ENCODE assay signal across 1 cellular context in the genomic region with DNA sequence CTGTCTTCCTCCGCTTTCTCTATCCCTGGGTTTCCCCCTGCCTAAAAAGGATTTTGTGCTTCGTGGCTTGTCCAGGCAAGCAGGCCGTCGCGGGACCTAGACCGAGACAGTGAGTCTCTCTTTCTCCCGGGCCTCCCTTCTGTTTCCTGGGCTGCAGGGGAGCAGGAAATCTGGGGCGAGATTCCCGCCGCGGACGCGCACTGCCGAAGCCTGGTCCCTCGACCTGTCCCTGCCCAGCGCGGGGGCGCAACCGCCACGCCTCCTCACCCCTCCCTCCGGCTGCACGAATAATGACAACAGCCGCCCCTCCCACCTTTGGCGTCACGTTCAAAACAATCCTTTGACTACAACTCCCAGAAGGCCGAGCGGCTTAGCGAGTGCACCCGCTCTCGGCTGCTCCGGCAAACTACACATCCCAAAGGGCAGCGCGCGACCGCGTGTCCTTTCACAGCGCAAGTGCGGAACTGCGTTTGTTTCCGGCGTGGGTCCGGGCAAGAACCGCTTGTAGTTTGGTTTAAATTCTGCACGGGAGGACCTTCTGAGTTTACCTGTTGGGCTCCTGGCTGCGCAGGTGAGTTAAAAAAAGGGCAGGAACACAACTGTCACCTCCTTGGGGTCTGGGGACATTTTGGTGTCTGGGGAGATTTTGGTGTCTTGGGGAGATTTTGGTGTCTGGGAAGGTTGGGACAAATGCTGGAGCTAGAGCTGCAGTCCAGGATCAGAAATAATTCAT.
TF ChIP-seq lines count a peak whose summit lies in the region.

Gene CLP1 (plus strand): TSS at position 473 of the 733 bp plus-strand sequence. CDS start 1,715 bp downstream, outside the sequence.

TF ChIP-seq in SK-N-SH, 30 proteins besides CTCF, POLR2A, EP300 and RAD21 (continued from another document):
- TF ChIP-seq MXI1 (IDR thresholded peaks at IDR 0.05; ENCODE audit: low read depth, low read length) (peak; percentile 88), RCOR1 (IDR thresholded peaks at IDR 0.05; ENCODE audit: low read length) (no peak), TAF1 (IDR thresholded peaks at IDR 0.05; ENCODE audit: borderline replicate concordance, low read depth, low read length) (peak; percentile 46; the same call in 1 of the 2 replicates), FOXJ3 (CRISPR knock-in tag; IDR thresholded peaks at IDR 0.05) (peak; percentile 33; the same call in 1 of the 2 replicates), NFIC (IDR thresholded peaks at IDR 0.05; ENCODE audit: borderline replicate concordance) (peak; percentile 10; the same call in 1 of the 2 replicates), TEAD4 (IDR thresholded peaks at IDR 0.05; ENCODE audit: borderline replicate concordance, insufficient read depth) (no peak), JUND (IDR thresholded peaks at IDR 0.05) (no peak), IRF3 (IDR thresholded peaks at IDR 0.05; ENCODE audit: low read depth, low read length) (0 out of 2 replicates have a peak, but pooled peaks have one; percentile 21), TCF12 (IDR thresholded peaks at IDR 0.05) (0 out of 2 replicates have a peak, but pooled peaks have one; percentile 6)
